Comparison of ENCODE assay signal across 8 cellular contexts in genomic region chr1:236451796-236452373, GRCh38. TPM values are rescaled to one million over a fixed set of nuclear protein-coding genes. Genes with fewer than 3 reads are reported as not detected.
DNase-seq lines count a peak whose midpoint lies in the region; ATAC-seq, FAIRE-seq and TF ChIP-seq lines count a peak whose summit lies in the region.

No MANE protein-coding gene starts in this region.

- H3K27me3 Mint-ChIP-seq in WTC11 (ENCODE audit: low read depth) = no peaks in the 10 kb centered on the region

- no peak overlapping the region for H3K9ac ChIP-seq in endothelial cell of umbilical vein (replicated peaks; ENCODE audit: extremely low read depth, insufficient read depth, low read length)

- no peaks in the 10 kb centered on the region for H4K20me1 ChIP-seq in endothelial cell of umbilical vein (replicated peaks; ENCODE audit: control insufficient read depth, extremely low read depth, insufficient read depth, low read length)

- no peaks in the 10 kb centered on the region for H3K36me3 Mint-ChIP-seq in WTC11

- intact Hi-C loops in endothelial cell of umbilical vein (cut with micrococcal nuclease) = loop anchor here (1.0 kb wide), 1 partner anchor 343 kb away; no protein-coding TSS in a partner anchor

- ATAC-seq in WTC11 (peak; percentile 97), HG03432 (IDR thresholded peaks at IDR 0.05; ENCODE audit: unreplicated experiment) (no peak)

- no peak overlapping the region for H3K4me3 ChIP-seq in endothelial cell of umbilical vein (replicated peaks in 1 of 3; ENCODE audit: insufficient read depth in 1 of 3, low read depth in 1 of 3, low read length in 3 of 3)

- POLR2A ChIA-PET in WTC11 (lab: Charles Lee) (interaction anchor here (0.7 kb wide), 1 partner anchor 1692 kb away, joined by 3 read pairs; no protein-coding TSS in a partner anchor), endothelial cell of umbilical vein (lab: Charles Lee) (no interaction called here)

- CTCF ChIA-PET in WTC11 (lab: Charles Lee) (interaction anchor here (0.5 to 2.2 kb wide), 23 partner anchors 10 to 373 kb away, joined by 3 to 12 read pairs (median 4); no protein-coding TSS in a partner anchor), endothelial cell of umbilical vein (lab: Charles Lee) (interaction anchor here (0.8 to 2.0 kb wide), 6 partner anchors 10 to 348 kb away, joined by 3 to 5 read pairs (median 4); no protein-coding TSS in a partner anchor)

- TF ChIP-seq POLR2A in GM12892 (IDR thresholded peaks at IDR 0.05; ENCODE audit: low read depth, low read length) (no peak), endothelial cell of umbilical vein (IDR thresholded peaks at IDR 0.05; ENCODE audit: low read depth, low read length) (no peak)

- H3K27ac Mint-ChIP-seq in WTC11 = no peak overlapping the region

- 0 out of 2 replicates have a peak, but pooled peaks cover 7% of the 10 kb centered on the region for H3K4me1 Mint-ChIP-seq in WTC11

- no peaks in the 10 kb centered on the region for H3K9me1 ChIP-seq in endothelial cell of umbilical vein (replicated peaks; ENCODE audit: control insufficient read depth, extremely low read depth, insufficient read depth, low read length)

- H3K4me1 ChIP-seq in endothelial cell of umbilical vein (ENCODE audit: control insufficient read depth, extremely low read depth, insufficient read depth, low read length) = no peaks in the 10 kb centered on the region

- no peaks in the 10 kb centered on the region for H3K36me3 ChIP-seq in endothelial cell of umbilical vein (ENCODE audit: control insufficient read depth in 2 of 2, extremely low read depth in 1 of 2, insufficient read depth in 2 of 2, low read length in 2 of 2)

- BruUV-seq in endothelial cell of umbilical vein (replicated peaks; lab: Mats Ljungman, UMichigan) = no TSS peak

- H3K27ac ChIP-seq in endothelial cell of umbilical vein (ENCODE audit: insufficient read depth, low read depth, low read length) = no peak overlapping the region

- H3K9me3 ChIP-seq in endothelial cell of umbilical vein (replicated peaks; ENCODE audit: control insufficient read depth, insufficient read depth, low read length) = no peaks in the 10 kb centered on the region

- dilution Hi-C loops in endothelial cell of umbilical vein (cut with MboI; ENCODE audit: extremely low pct_ligation_motif_present, low sequenced_read_pairs) = no loop called here

- no peaks in the 10 kb centered on the region for H3K79me2 ChIP-seq in endothelial cell of umbilical vein (ENCODE audit: control insufficient read depth, insufficient read depth, low read length)

- no peak overlapping the region for H3K4me2 ChIP-seq in endothelial cell of umbilical vein (ENCODE audit: insufficient read depth, low read length)

- no peak overlapping the region for H3K4me3 Mint-ChIP-seq in WTC11

- DNase-seq in GM12892 (ENCODE audit: insufficient read length) = peak; percentile 24
- peak; percentile 31 for DNase-seq in HT-29 (ENCODE audit: low spot score)
- DNase-seq in WTC11 (ENCODE audit: low spot score) = peak; percentile 66
- peak; percentile 7 for DNase-seq in endothelial cell of umbilical vein (ENCODE audit: low read depth, low spot score)
- DNase-seq in stimulated activated CD4-positive, alpha-beta T cell treated with anti-CD3 and anti-CD28 coated beads, Interleukin-1b, Interleukin-23, amount 100 ng/mL, for 48 hours = peak; percentile 33
- no peak for DNase-seq in GM19240 (ENCODE audit: insufficient read length, low spot score)
- no peak for DNase-seq in NCI-H1694 treated with DMSO at 0.1 percent for 48 hours (lab: John Stamatoyannopoulos, UW)

- TF ChIP-seq CTCF in WTC11 (IDR thresholded peaks at IDR 0.05) (peak; percentile 66), endothelial cell of umbilical vein (IDR thresholded peaks at IDR 0.05; ENCODE audit: extremely low read depth in 1 of 2, insufficient read depth in 1 of 2, low read depth in 1 of 2, low read length in 2 of 2) (peak; percentile 36 to 64)

- H3K9me3 Mint-ChIP-seq in WTC11 = no peaks in the 10 kb centered on the region

- no peak overlapping the region for H2AFZ ChIP-seq in endothelial cell of umbilical vein (ENCODE audit: low read depth, low read length)

- no peaks in the 10 kb centered on the region for H3K27me3 ChIP-seq in endothelial cell of umbilical vein (ENCODE audit: control insufficient read depth in 2 of 2, insufficient read depth in 2 of 2, low read length in 2 of 2)

- FAIRE-seq in GM12892 (lab: Jason Lieb, UNC) (no peak), endothelial cell of umbilical vein (lab: Jason Lieb, UNC) (peak; percentile 26)

TF ChIP-seq in WTC11, 78 proteins besides CTCF, POLR2A, EP300 and RAD21 (continues in another document):
- TF ChIP-seq USF1 (CRISPR knock-in tag; IDR thresholded peaks at IDR 0.05) (no peak), FOXJ3 (CRISPR knock-in tag; IDR thresholded peaks at IDR 0.05; ENCODE audit: borderline replicate concordance) (no peak), ATF3 (CRISPR knock-in tag; conservative IDR thresholded peaks at IDR 0.05) (no peak), ZNF396 (CRISPR knock-in tag; IDR thresholded peaks at IDR 0.05; ENCODE audit: borderline replicate concordance) (no peak), JUN (CRISPR knock-in tag; IDR thresholded peaks at IDR 0.05) (no peak), ESRRA (CRISPR knock-in tag; IDR thresholded peaks at IDR 0.05; ENCODE audit: borderline replicate concordance) (no peak), MAX (CRISPR knock-in tag; IDR thresholded peaks at IDR 0.05) (no peak)

TF ChIP-seq in endothelial cell of umbilical vein, 7 proteins besides CTCF, POLR2A, EP300 and RAD21:
- TF ChIP-seq FOS (IDR thresholded peaks at IDR 0.05; ENCODE audit: borderline replicate concordance, insufficient read depth, low read length) (no peak), JUN (IDR thresholded peaks at IDR 0.05; ENCODE audit: borderline replicate concordance, insufficient read depth, insufficient read length, low read depth) (no peak), EZH2 (IDR thresholded peaks at IDR 0.05; ENCODE audit: borderline replicate concordance, low read depth, low read length, severe bottlenecking) (no peak)
TF ChIP-seq in endothelial cell of umbilical vein: peak in this region for 0.

RNA-seq across cellular contexts. Expression of gene EDARADD, which starts 57.8 kb away (rescaled TPM):
- 1.7 TPM for polyA plus RNA-seq in GM12892 (2012; ENCODE audit: missing spikeins)
- not detected in 2 replicates for total RNA-seq in HT-29 (2014; rRNA removed; shearing (Covaris generic))
- total RNA-seq in WTC11 (2021) (4.5 to 5.0 TPM (median 4.6 TPM) in 3 replicates), endothelial cell of umbilical vein (not detected in 2 replicates)
- polyA plus RNA-seq in endothelial cell of umbilical vein = 0.03 TPM in 1 of 2 replicates, not detected in the other
- polyA plus RNA-seq in endothelial cell of umbilical vein (2011; cell fraction: cytosol; rRNA removed) = not detected in 2 replicates
- not detected in 2 replicates for polyA plus RNA-seq in endothelial cell of umbilical vein (2011; cell fraction: nucleus; rRNA removed)
- 0.19 TPM in 1 of 2 replicates, not detected in the other for polyA plus RNA-seq in endothelial cell of umbilical vein (2012)
- polyA minus RNA-seq in endothelial cell of umbilical vein = 0.06 TPM in 1 of 2 replicates, not detected in the other
- polyA minus RNA-seq in endothelial cell of umbilical vein (2011; cell fraction: cytosol; rRNA and poly(A)+ RNA removed) = not detected
- polyA minus RNA-seq in endothelial cell of umbilical vein (2011; cell fraction: nucleus; rRNA and poly(A)+ RNA removed) = not detected in 2 replicates

Comparison
In these comparisons a context has a peak if more than half of its experiments do, and no peak if none do; other contexts are left out.
1. DNase-seq: peak in GM12892 (single experiment), HT-29 (single experiment), WTC11 (single experiment), endothelial cell of umbilical vein (single experiment) and stimulated activated CD4-positive, alpha-beta T cell treated with anti-CD3 and anti-CD28 coated beads, Interleukin-1b, Interleukin-23, amount 100 ng/mL, for 48 hours (single experiment); none in GM19240 (single experiment) and NCI-H1694 treated with DMSO at 0.1 percent for 48 hours (single experiment).